ENCODE assay signal across 9 cellular contexts in genomic region chr2:1653956-1654695, GRCh38.
A peak's percentile ranks its signal among the peaks of the same experiment; 100 is the strongest.
DNase-seq lines count a peak whose midpoint lies in the region; ATAC-seq and TF ChIP-seq lines count a peak whose summit lies in the region.
"Had no signal": no experiment of that assay in that cellular context is flagged by ENCODE, and none has a peak within 500 bp of the region (broad histone marks: within the 10 kb centered on the region; RNA-seq: fewer than 3 reads in every experiment).

No MANE protein-coding gene starts in this region.

- H3K4me3 Mint-ChIP-seq in nephron progenitor cell = no peak overlapping the region

- H3K4me3 ChIP-seq in foreskin fibroblast (ENCODE audit: low read depth in 1 of 2, low read length in 2 of 2) = no peak overlapping the region
- no peak overlapping the region for H3K4me3 ChIP-seq in gastrocnemius medialis

- no peak for TF ChIP-seq CTCF in foreskin fibroblast (IDR thresholded peaks at IDR 0.05; ENCODE audit: low read depth, low read length)
- no peak for TF ChIP-seq CTCF in gastrocnemius medialis (IDR thresholded peaks at IDR 0.05 in 4 of 5, conservative IDR thresholded peaks at IDR 0.05 in 1 of 5)
- no peak for TF ChIP-seq CTCF in nephron progenitor cell (IDR thresholded peaks at IDR 0.05)

- ATAC-seq in gastrocnemius medialis (no peak), GM18873 (IDR thresholded peaks at IDR 0.05; ENCODE audit: low FRiP score, unreplicated experiment) (no peak), GM21515 (IDR thresholded peaks at IDR 0.05; ENCODE audit: unreplicated experiment) (no peak)

- H3K4me1 ChIP-seq in gastrocnemius medialis = no peaks in the 10 kb centered on the region

- in situ Hi-C loops in Caki2 (cut with HindIII; ENCODE audit: low pct_unique_long_range_greater_than_20kb, low sequenced_read_pairs) (no loop called here), gastrocnemius medialis (cut with MboI; ENCODE audit: low sequenced_read_pairs in 4 of 4) (no loop called here)

- H3K9me3 ChIP-seq in gastrocnemius medialis = no peaks in the 10 kb centered on the region

- peak; percentile 28 for DNase-seq in Caki2 (ENCODE audit: low read depth)
- DNase-seq in amniotic stem cell (lab: John Stamatoyannopoulos, UW) = peak; percentile 18
- peak; percentile 43 to 73 for DNase-seq in foreskin fibroblast
- no peak for DNase-seq in gastrocnemius medialis
- DNase-seq in nephron progenitor cell = no peak
- DNase-seq in occipital lobe (lab: John Stamatoyannopoulos, UW) = no peak
- DNase-seq: COR-L47 had no signal

- H3K27me3 Mint-ChIP-seq in nephron progenitor cell (ENCODE audit: low read depth, poor library complexity) = no peaks in the 10 kb centered on the region

- H3K27ac ChIP-seq in gastrocnemius medialis = peak overlapping the region; percentile 35 to 54 (median 44)

- H3K36me3 Mint-ChIP-seq in nephron progenitor cell (ENCODE audit: low read depth) = peaks cover 46% of the 10 kb centered on the region

- H3K36me3 ChIP-seq in gastrocnemius medialis = no peaks in the 10 kb centered on the region

- no peaks in the 10 kb centered on the region for H3K9me3 Mint-ChIP-seq in nephron progenitor cell

- H3K4me1 Mint-ChIP-seq in nephron progenitor cell = no peaks in the 10 kb centered on the region

- no peak for TF ChIP-seq POLR2A in gastrocnemius medialis (IDR thresholded peaks at IDR 0.05)

- intact Hi-C loops in gastrocnemius medialis (cut with DNase I; ENCODE audit: low total_unique reads) = loop anchor here (2.0 to 10.0 kb wide), 4 partner anchors 38 to 161 kb away; no protein-coding TSS in a partner anchor

- H3K27ac Mint-ChIP-seq in nephron progenitor cell = no peak overlapping the region

- H3K27me3 ChIP-seq in gastrocnemius medialis = peaks cover 0 to 9% (median 5%) of the 10 kb centered on the region in 3 donors

Comparison
In these comparisons a context has a peak if more than half of its experiments do, and no peak if none do; other contexts are left out.
1. DNase-seq: peak in Caki2 (single experiment), amniotic stem cell (single experiment) and foreskin fibroblast (2 of 2); none in gastrocnemius medialis (0 of 2), nephron progenitor cell (single experiment) and occipital lobe (single experiment).